20 cellular contexts compared by ENCODE assay signal in the genomic region with DNA sequence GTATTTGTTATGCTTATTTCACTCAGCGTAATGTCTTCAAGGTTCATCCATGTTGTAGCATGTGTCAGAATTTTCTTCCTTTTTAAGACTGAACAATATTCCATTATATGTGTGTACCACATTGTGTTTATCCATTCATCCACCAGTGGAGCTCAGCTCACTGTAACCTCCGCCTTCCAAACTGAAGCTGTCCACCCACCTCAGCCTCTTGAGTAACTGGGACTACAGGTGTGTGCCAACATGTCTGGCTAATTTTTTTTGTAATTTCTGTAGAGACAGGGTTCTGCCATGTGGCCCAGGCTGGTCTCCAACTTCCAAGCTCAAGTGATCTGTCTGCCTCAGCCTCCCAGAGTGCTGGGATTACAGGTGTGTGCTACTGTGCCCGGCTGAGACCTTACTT. TPM values are rescaled to one million over a fixed set of nuclear protein-coding genes. Genes with fewer than 3 reads are reported as not detected.
A peak's percentile ranks its signal among the peaks of the same experiment; 100 is the strongest.
DNase-seq lines count a peak whose midpoint lies in the region; TF ChIP-seq lines count a peak whose summit lies in the region.
"Had no signal": no experiment of that assay in that cellular context is flagged by ENCODE, and none has a peak within 500 bp of the region (broad histone marks: within the 10 kb centered on the region; RNA-seq: fewer than 3 reads in every experiment).

No MANE protein-coding gene starts in this region.

- peaks cover 0 to 9% of the 10 kb centered on the region in 2 donors for H3K36me3 ChIP-seq in thyroid gland
- peaks cover 0 to 57% (median 4%) of the 10 kb centered on the region in 3 donors for H3K36me3 ChIP-seq in esophagus squamous epithelium

- no peaks in the 10 kb centered on the region for H3K4me1 Mint-ChIP-seq in T-helper 1 cell treated with Interleukin-12 subunit alpha and Interleukin-12 subunit beta and Interleukin-4 antibody, amounts not matched to agents 30 μg/mL and 1 μg/mL, for 36 hours (ENCODE audit: low read depth)
- no peaks in the 10 kb centered on the region for H3K4me1 Mint-ChIP-seq in nephron progenitor cell
- H3K4me1 Mint-ChIP-seq: B cell had no signal

- 86 to 87% methylated on average over 3 of the region's 3 CpGs for WGBS in thyroid gland, 2 donors
- WGBS in esophagus squamous epithelium, 2 donors = 83 to 89% methylated on average over 3 of the region's 3 CpGs

- no peaks in the 10 kb centered on the region for H3K4me1 ChIP-seq in thyroid gland
- H3K4me1 ChIP-seq in esophagus squamous epithelium = no peaks in the 10 kb centered on the region
- H3K4me1 ChIP-seq: A549; BLaER1 treated with 17β-estradiol and CSF1 and Interleukin-3, amounts not matched to agents 10 nM and 100 nM; Caco-2 had no signal

- no peaks in the 10 kb centered on the region for H3K9me3 ChIP-seq in thyroid gland
- H3K9me3 ChIP-seq in esophagus squamous epithelium = no peaks in the 10 kb centered on the region
- H3K9me3 ChIP-seq: A549; BLaER1 treated with 17β-estradiol and CSF1 and Interleukin-3, amounts not matched to agents 10 nM and 100 nM; Caco-2 had no signal

- intact Hi-C loops in thyroid gland (cut with DNase I) (no loop called here), esophagus squamous epithelium (cut with DNase I) (no loop called here)

- peaks cover 14% of the 10 kb centered on the region for H3K36me3 Mint-ChIP-seq in T-helper 1 cell treated with Interleukin-12 subunit alpha and Interleukin-12 subunit beta and Interleukin-4 antibody, amounts not matched to agents 30 μg/mL and 1 μg/mL, for 36 hours (ENCODE audit: low read depth)
- peaks cover 65% of the 10 kb centered on the region for H3K36me3 Mint-ChIP-seq in nephron progenitor cell (ENCODE audit: low read depth)

- DNase-seq in T-helper 1 cell = no peak
- DNase-seq in nephron progenitor cell = no peak
- peak; percentile 19 to 36 for DNase-seq in thyroid gland
- DNase-seq in stimulated activated CD4-positive, alpha-beta T cell treated with anti-CD3 and anti-CD28 coated beads, Interleukin-4, amount 100 ng/mL, for 1 hour = no peak
- DNase-seq in SHP77 (lab: John Stamatoyannopoulos, UW) = no peak
- no peak for DNase-seq in esophagus squamous epithelium (lab: John Stamatoyannopoulos, UW)
- DNase-seq: AML-193; Caco-2; Calu3; CD4-positive, alpha-beta T cell; CD8-positive, alpha-beta T cell; DMS79 treated with DMSO at 0.1 percent for 48 hours; GF-D8 had no signal

- TF ChIP-seq POLR2A in thyroid gland (IDR thresholded peaks at IDR 0.05) (no peak), esophagus squamous epithelium (IDR thresholded peaks at IDR 0.05) (no peak)

- no peak overlapping the region for H3K4me3 Mint-ChIP-seq in T-helper 1 cell treated with Interleukin-12 subunit alpha and Interleukin-12 subunit beta and Interleukin-4 antibody, amounts not matched to agents 30 μg/mL and 1 μg/mL, for 36 hours
- no peak overlapping the region for H3K4me3 Mint-ChIP-seq in nephron progenitor cell
- H3K4me3 Mint-ChIP-seq: B cell; CD4-positive, alpha-beta T cell; CD8-positive, alpha-beta T cell had no signal

- TF ChIP-seq CTCF in VCaP (conservative IDR thresholded peaks at IDR 0.05) (no peak), nephron progenitor cell (IDR thresholded peaks at IDR 0.05) (no peak), thyroid gland (IDR thresholded peaks at IDR 0.05) (no peak), esophagus squamous epithelium (IDR thresholded peaks at IDR 0.05) (no peak)

- H3K27me3 ChIP-seq in thyroid gland (no peaks in the 10 kb centered on the region), esophagus squamous epithelium (no peaks in the 10 kb centered on the region)
- H3K27me3 ChIP-seq: BLaER1 treated with 17β-estradiol and CSF1 and Interleukin-3, amounts not matched to agents 10 nM and 100 nM had no signal

- no peaks in the 10 kb centered on the region for H3K9me3 Mint-ChIP-seq in T-helper 1 cell treated with Interleukin-12 subunit alpha and Interleukin-12 subunit beta and Interleukin-4 antibody, amounts not matched to agents 30 μg/mL and 1 μg/mL, for 36 hours
- no peaks in the 10 kb centered on the region for H3K9me3 Mint-ChIP-seq in nephron progenitor cell
- H3K9me3 Mint-ChIP-seq: CD4-positive, alpha-beta T cell; CD8-positive, alpha-beta T cell had no signal

- H3K4me3 ChIP-seq in thyroid gland (replicated peaks in 1 of 3) (no peak overlapping the region), esophagus squamous epithelium (no peak overlapping the region)
- H3K4me3 ChIP-seq: A549; BLaER1 treated with 17β-estradiol and CSF1 and Interleukin-3, amounts not matched to agents 10 nM and 100 nM had no signal

- no peaks in the 10 kb centered on the region for H3K27me3 Mint-ChIP-seq in T-helper 1 cell treated with Interleukin-12 subunit alpha and Interleukin-12 subunit beta and Interleukin-4 antibody, amounts not matched to agents 30 μg/mL and 1 μg/mL, for 36 hours (ENCODE audit: low read depth)
- H3K27me3 Mint-ChIP-seq in nephron progenitor cell (ENCODE audit: low read depth, poor library complexity) = no peaks in the 10 kb centered on the region
- H3K27me3 Mint-ChIP-seq: B cell; CD4-positive, alpha-beta T cell had no signal

- H3K27ac ChIP-seq in VCaP (peak overlapping the region; percentile 16; the same call in 1 of the 2 replicates), thyroid gland (no peak overlapping the region), esophagus squamous epithelium (no peak overlapping the region)
- H3K27ac ChIP-seq: 22Rv1; A549; BLaER1 treated with 17β-estradiol and CSF1 and Interleukin-3, amounts not matched to agents 10 nM and 100 nM; C4-2B had no signal

- H3K27ac Mint-ChIP-seq in T-helper 1 cell treated with Interleukin-12 subunit alpha and Interleukin-12 subunit beta and Interleukin-4 antibody, amounts not matched to agents 30 μg/mL and 1 μg/mL, for 36 hours = peak overlapping the region; percentile 31
- peak overlapping the region; percentile 60 for H3K27ac Mint-ChIP-seq in nephron progenitor cell
- H3K27ac Mint-ChIP-seq: B cell; CD4-positive, alpha-beta T cell; CD8-positive, alpha-beta T cell had no signal

RNA-seq across cellular contexts. Expression of gene CCDC77, which starts 21.1 kb away (rescaled TPM):
- total RNA-seq in thyroid gland (10 to 100 TPM; 10.2 to 20.3 (median 12.3) TPM), esophagus squamous epithelium (1 to 10 TPM; 4.3 to 7.8 (median 5.3) TPM)

RNA-seq across cellular contexts. Expression of gene KDM5A, which starts 33.4 kb away (rescaled TPM):
- total RNA-seq in thyroid gland = 10 to 100 TPM; 52.1 to 72.3 (median 66.2) TPM
- 10 to 100 TPM; 20.5 to 56.6 (median 46.8) TPM for total RNA-seq in esophagus squamous epithelium

RNA-seq across cellular contexts. Expression of gene B4GALNT3, which starts 37.2 kb away (rescaled TPM):
- total RNA-seq in thyroid gland (1 to 10 TPM; 3.9 to 6.6 (median 5.6) TPM), esophagus squamous epithelium (10 to 100 TPM in 3 of 4 donors, 1 to 10 TPM in 1; 9.7 to 45.3 (median 18.4) TPM)
- total RNA-seq: B cell had no signal

Comparison
In these comparisons a context has a peak if more than half of its experiments do, and no peak if none do; other contexts are left out.
1. DNase-seq: peak in thyroid gland (2 of 2); none in T-helper 1 cell (0 of 5), nephron progenitor cell (single experiment), stimulated activated CD4-positive, alpha-beta T cell treated with anti-CD3 and anti-CD28 coated beads, Interleukin-4, amount 100 ng/mL, for 1 hour (single experiment), SHP77 (0 of 2) and esophagus squamous epithelium (single experiment).